In the genomic region with DNA sequence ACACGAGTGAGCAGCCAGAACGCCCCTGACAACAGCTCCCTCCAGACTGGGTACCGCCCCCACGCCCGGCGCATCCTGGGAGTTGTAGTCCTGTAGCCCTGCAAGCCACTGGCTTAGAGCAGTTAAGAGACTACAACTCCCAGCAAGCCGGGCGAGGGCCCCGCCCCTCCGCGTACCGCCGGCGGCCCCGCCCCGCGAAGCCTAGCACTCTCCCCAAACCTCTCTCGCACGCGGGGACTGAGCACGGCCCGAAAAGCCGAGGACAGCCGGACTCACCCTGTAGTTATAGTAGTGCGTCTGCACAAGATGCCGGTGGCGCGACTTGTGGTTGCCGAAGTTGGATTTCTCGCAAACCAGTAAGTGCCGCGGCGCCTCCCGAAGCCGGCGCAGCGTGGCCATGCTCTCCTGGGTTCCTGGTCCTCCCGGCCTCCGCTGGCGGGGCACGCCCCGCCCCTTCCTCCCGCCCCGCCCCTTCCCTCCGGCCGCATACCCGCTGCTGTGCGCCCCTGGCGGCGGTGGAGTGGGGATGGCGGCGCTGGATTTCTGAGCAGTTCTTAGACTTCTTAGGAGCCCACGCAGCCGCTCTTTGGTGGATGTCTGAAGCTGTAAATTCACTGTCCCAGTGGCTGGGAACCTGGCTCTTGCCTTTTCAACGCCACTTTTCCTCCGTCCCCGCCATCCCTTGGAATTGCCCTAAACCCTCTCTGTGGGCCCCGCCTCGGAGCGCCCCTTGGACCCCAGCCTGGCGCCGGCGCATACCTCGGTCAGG, we compare ENCODE assay signal across 8 cellular contexts. TPM values are rescaled to one million over a fixed set of nuclear protein-coding genes. Genes with fewer than 3 reads are reported as not detected.
DNase-seq lines count a peak whose midpoint lies in the region; ATAC-seq and TF ChIP-seq lines count a peak whose summit lies in the region.

A gene with protein sequence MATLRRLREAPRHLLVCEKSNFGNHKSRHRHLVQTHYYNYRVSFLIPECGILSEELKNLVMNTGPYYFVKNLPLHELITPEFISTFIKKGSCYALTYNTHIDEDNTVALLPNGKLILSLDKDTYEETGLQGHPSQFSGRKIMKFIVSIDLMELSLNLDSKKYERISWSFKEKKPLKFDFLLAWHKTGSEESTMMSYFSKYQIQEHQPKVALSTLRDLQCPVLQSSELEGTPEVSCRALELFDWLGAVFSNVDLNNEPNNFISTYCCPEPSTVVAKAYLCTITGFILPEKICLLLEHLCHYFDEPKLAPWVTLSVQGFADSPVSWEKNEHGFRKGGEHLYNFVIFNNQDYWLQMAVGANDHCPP (minus strand): TSS at position 434 of the 769 bp plus-strand sequence. CDS start 35 bp downstream, at position 399.

- no peaks in the 10 kb centered on the region for H3K36me3 ChIP-seq in mucosa of stomach (ENCODE audit: control insufficient read depth, insufficient read depth, low read length)

- peak within 1 kb of the TSS; percentile 84 for H3K4me3 ChIP-seq in mucosa of stomach (ENCODE audit: low read length)

- peak within 1 kb of the TSS; percentile 86 for H3K9ac ChIP-seq in mucosa of stomach (ENCODE audit: low read length)

- peaks cover 5% of the 10 kb centered on the region for H3K4me1 ChIP-seq in mucosa of stomach (ENCODE audit: control insufficient read depth, insufficient read depth, low read length)

- no peaks in the 10 kb centered on the region for H3K9me3 ChIP-seq in mucosa of stomach (ENCODE audit: control insufficient read depth, low read length)

- peak; percentile 95 for ATAC-seq in GM21529 (IDR thresholded peaks at IDR 0.05; ENCODE audit: unreplicated experiment)

- H3K27me3 ChIP-seq in mucosa of stomach (ENCODE audit: control insufficient read depth, insufficient read depth, low read length), result no peaks in the 10 kb centered on the region

- DNase-seq in DMS153 treated with DMSO at 0.1 percent for 48 hours (lab: John Stamatoyannopoulos, UW; ENCODE audit: unreplicated experiment) (peak; percentile 73), OCI-M1 (lab: John Stamatoyannopoulos, UW) (peak; percentile 99), erythroblast (lab: John Stamatoyannopoulos, UW) (peak; percentile 97 to 98)
- peak; percentile 99 for DNase-seq in activated T-cell treated with anti-CD3 and anti-CD28 coated beads, Interleukin-2, amount 50 U/mL, for 1 hour
- peak; percentile 96 to 97 for DNase-seq in stimulated activated CD8-positive, alpha-beta memory T cell treated with anti-CD3 and anti-CD28 coated beads, Interleukin-7, amount 100 ng/mL, for 1 hour (ENCODE audit: low read depth in 2 of 2)

- peaks cover 4% of the 10 kb centered on the region for H3K36me3 Mint-ChIP-seq in IgD-negative memory B cell

- peaks cover 2 to 11% (median 9%) of the 10 kb centered on the region in 3 donors for H3K4me1 Mint-ChIP-seq in IgD-negative memory B cell

- no peaks in the 10 kb centered on the region for H3K27me3 Mint-ChIP-seq in IgD-negative memory B cell

- H3K9me3 Mint-ChIP-seq in IgD-negative memory B cell, result no peaks in the 10 kb centered on the region

- TF ChIP-seq POLR2A in erythroblast (IDR thresholded peaks at IDR 0.05; ENCODE audit: low read length), result peak; percentile 34

- H3K4me3 Mint-ChIP-seq in IgD-negative memory B cell, result peak within 1 kb of the TSS; percentile 90 to 98 (median 94)

- peak within 1 kb of the TSS; percentile 90 to 97 (median 96) for H3K27ac Mint-ChIP-seq in IgD-negative memory B cell

RNA-seq across cellular contexts. Expression of the gene that starts here (rescaled TPM):
- polyA plus RNA-seq in IgD-negative memory B cell, result 11.2 TPM

Comparison
In these comparisons a context has a peak if more than half of its experiments do, and no peak if none do; other contexts are left out.
1. Peak in every context shown above with its lines: DNase-seq, ATAC-seq and H3K4me3 ChIP-seq.